In genomic region chr3:136731274-136731884, GRCh38 we compare ENCODE assay signal across 16 cellular contexts. TPM values are rescaled to one million over a fixed set of nuclear protein-coding genes. Genes with fewer than 3 reads are reported as not detected.
A peak's percentile ranks its signal among the peaks of the same experiment; 100 is the strongest.
DNase-seq lines count a peak whose midpoint lies in the region; ATAC-seq and TF ChIP-seq lines count a peak whose summit lies in the region.
"Had no signal": no experiment of that assay in that cellular context is flagged by ENCODE, and none has a peak within 500 bp of the region (broad histone marks: within the 10 kb centered on the region; RNA-seq: fewer than 3 reads in every experiment).

No MANE protein-coding gene starts in this region.

- no peak overlapping the region for H3K4me3 ChIP-seq in Karpas-422 (ENCODE audit: low read length)
- H3K4me3 ChIP-seq in colonic mucosa = no peak overlapping the region

- peak overlapping the region; percentile 4 to 41 for H3K27ac Mint-ChIP-seq in natural killer cell
- H3K27ac Mint-ChIP-seq: activated B cell treated with CpG ODN at 0.5 μM for 24 hours had no signal

- H3K27ac ChIP-seq in Karpas-422 (ENCODE audit: low read length) (peak overlapping the region; percentile 37), colonic mucosa (peak overlapping the region; percentile 60)
- H3K27ac ChIP-seq: 22Rv1 had no signal

- H3K79me2 ChIP-seq in Karpas-422 (ENCODE audit: low read length) = peaks cover 96% of the 10 kb centered on the region

- peak; percentile 4 for DNase-seq in DMS53 (lab: John Stamatoyannopoulos, UW)
- DNase-seq in DMS53 treated with DMSO at 0.1 percent for 48 hours (lab: John Stamatoyannopoulos, UW; ENCODE audit: unreplicated experiment) = no peak
- DNase-seq in Karpas-422 = no peak
- no peak for DNase-seq in colonic mucosa
- no peak for DNase-seq in natural killer cell
- DNase-seq in T-helper 9 cell = no peak
- DNase-seq: activated B cell treated with CpG ODN at 0.5 μM for 24 hours; cortex of kidney; OCI-M1; stimulated activated CD4-positive, alpha-beta T cell treated with anti-CD3 and anti-CD28 coated beads, Interleukin-4, amount 100 ng/mL, for 4 hours had no signal

- H3K27me3 Mint-ChIP-seq in natural killer cell (ENCODE audit: low read depth in 2 of 2) = no peaks in the 10 kb centered on the region
- H3K27me3 Mint-ChIP-seq: activated B cell treated with CpG ODN at 0.5 μM for 24 hours had no signal

- peaks cover 6% of the 10 kb centered on the region; the same call in 1 of the 2 replicates for H4K20me1 ChIP-seq in Karpas-422 (ENCODE audit: insufficient read depth, low read depth, low read length)

- no peak overlapping the region for H2AFZ ChIP-seq in Karpas-422 (ENCODE audit: low read length)

- H3K9me3 ChIP-seq in Karpas-422 (ENCODE audit: low read length) = no peaks in the 10 kb centered on the region
- no peaks in the 10 kb centered on the region for H3K9me3 ChIP-seq in colonic mucosa

- H3K9me2 ChIP-seq in Karpas-422 (replicated peaks; ENCODE audit: insufficient read depth, low read length) = no peaks in the 10 kb centered on the region

- peaks cover 58 to 60% of the 10 kb centered on the region in 2 donors for H3K4me1 Mint-ChIP-seq in natural killer cell

- H3K27me3 ChIP-seq in Karpas-422 (ENCODE audit: low read length) (no peaks in the 10 kb centered on the region), colonic mucosa (no peaks in the 10 kb centered on the region)

- no peaks in the 10 kb centered on the region for H3K36me3 ChIP-seq in Karpas-422 (ENCODE audit: insufficient read depth, low read length)
- H3K36me3 ChIP-seq in colonic mucosa = no peaks in the 10 kb centered on the region

- no peak overlapping the region for H3K4me2 ChIP-seq in Karpas-422 (ENCODE audit: low read depth, low read length, poor library complexity, severe bottlenecking)

- peaks cover 49% of the 10 kb centered on the region for H3K4me1 ChIP-seq in Karpas-422 (ENCODE audit: low read length)
- H3K4me1 ChIP-seq in colonic mucosa = peaks cover 7% of the 10 kb centered on the region

- intact Hi-C loops in colonic mucosa (cut with DNase I) (loop anchor here (10.0 kb wide), 1 partner anchor 117 kb away; no protein-coding TSS in a partner anchor), natural killer cell (cut with micrococcal nuclease) (loop anchor here (5.0 kb wide), 1 partner anchor 39 kb away; no protein-coding TSS in a partner anchor)

- no peak for TF ChIP-seq CTCF in colonic mucosa (IDR thresholded peaks at IDR 0.05)
- TF ChIP-seq CTCF in natural killer cell (IDR thresholded peaks at IDR 0.05) = no peak

- peak overlapping the region; percentile 1 for H3K4me3 Mint-ChIP-seq in natural killer cell
- H3K4me3 Mint-ChIP-seq: activated B cell treated with CpG ODN at 0.5 μM for 24 hours, neural crest cell had no signal

- no peaks in the 10 kb centered on the region for H3K9me3 Mint-ChIP-seq in natural killer cell
- H3K9me3 Mint-ChIP-seq: activated B cell treated with CpG ODN at 0.5 μM for 24 hours, neural crest cell had no signal

- H3K9ac ChIP-seq in Karpas-422 (ENCODE audit: low read length) (peak overlapping the region; percentile 12; the same call in 1 of the 2 replicates), colonic mucosa (ENCODE audit: low read depth in 2 of 2, low read length in 2 of 2) (peak overlapping the region in 1 of 2 donors; percentile 38)

- H3K36me3 Mint-ChIP-seq in natural killer cell = no peaks in the 10 kb centered on the region

- ATAC-seq in natural killer cell (no peak), GM19467 (IDR thresholded peaks at IDR 0.05; ENCODE audit: unreplicated experiment) (no peak), HG02623 (IDR thresholded peaks at IDR 0.05; ENCODE audit: unreplicated experiment) (no peak)
- ATAC-seq: esophagus mucosa, sciatic nerve had no signal

RNA-seq across cellular contexts. Expression of gene STAG1, which starts 20.8 kb away (rescaled TPM):
- total RNA-seq in Karpas-422 (2014; rRNA removed; shearing (Covaris generic); ENCODE audit: low replicate concordance) = 12.6 and 13.7 TPM in 2 replicates
- total RNA-seq in colonic mucosa (10 to 100 TPM; 38.2 to 43.5 TPM), natural killer cell (10 to 100 TPM; 55.1 to 66.2 (median 60.3) TPM)
